ENCODE assay signal across 1 cellular context in genomic region chr17:82200743-82201497, GRCh38.
TF ChIP-seq lines count a peak whose summit lies in the region.

No MANE protein-coding gene starts in this region.

TF ChIP-seq in K562, 482 proteins besides CTCF, POLR2A, EP300 and RAD21 (continued from another document and continues in another):
- TF ChIP-seq SLC30A9 (CRISPR knock-in tag; IDR thresholded peaks at IDR 0.05) (no peak), ID3 (CRISPR knock-in tag; IDR thresholded peaks at IDR 0.05) (no peak), ID3 (tag; IDR thresholded peaks at IDR 0.05) (no peak), GABPB1 (CRISPR knock-in tag; IDR thresholded peaks at IDR 0.05) (no peak), CREBBP (IDR thresholded peaks at IDR 0.05; ENCODE audit: low read depth, low read length) (no peak), POLR2H (tag; IDR thresholded peaks at IDR 0.05; ENCODE audit: low read depth) (peak; percentile 55), CHD1 (IDR thresholded peaks at IDR 0.05; ENCODE audit: low read length) (no peak), POLR2AphosphoS2 (IDR thresholded peaks at IDR 0.05; ENCODE audit: low read length) (no peak), PTTG1 (tag; IDR thresholded peaks at IDR 0.05; ENCODE audit: low read depth) (no peak), ZBTB40 (IDR thresholded peaks at IDR 0.05) (peak; percentile 64; the same call in 1 of the 2 replicates), ZBTB40 (CRISPR knock-in tag; IDR thresholded peaks at IDR 0.05) (no peak), PURB (CRISPR knock-in tag; IDR thresholded peaks at IDR 0.05; ENCODE audit: low read depth) (no peak), XRCC4 (IDR thresholded peaks at IDR 0.05; ENCODE audit: extremely low read depth, insufficient read depth, insufficient read length) (no peak), ZNF224 (CRISPR knock-in tag; IDR thresholded peaks at IDR 0.05) (no peak), STAT6 (CRISPR knock-in tag; IDR thresholded peaks at IDR 0.05) (no peak), NRF1 (conservative IDR thresholded peaks at IDR 0.05 in 1 of 2, IDR thresholded peaks at IDR 0.05 in 1 of 2) (no peak), HMGN3 (IDR thresholded peaks at IDR 0.05; ENCODE audit: borderline replicate concordance, extremely low read depth, insufficient read length, low read depth, low read length) (no peak), ZKSCAN1 (IDR thresholded peaks at IDR 0.05; ENCODE audit: low read depth, low read length) (no peak), CC2D1A (IDR thresholded peaks at IDR 0.05) (no peak), ZBTB7A (IDR thresholded peaks at IDR 0.05; ENCODE audit: borderline replicate concordance, control insufficient read depth, low read depth, low read length) (no peak), ZKSCAN8 (CRISPR knock-in tag; IDR thresholded peaks at IDR 0.05) (no peak), ZHX1 (conservative IDR thresholded peaks at IDR 0.05; ENCODE audit: low read length) (no peak), GTF2A2 (tag; IDR thresholded peaks at IDR 0.05) (no peak), TFAM (CRISPR knock-in tag; conservative IDR thresholded peaks at IDR 0.05) (no peak), TEAD1 (CRISPR knock-in tag; IDR thresholded peaks at IDR 0.05) (no peak), MBD1 (CRISPR knock-in tag; IDR thresholded peaks at IDR 0.05) (no peak), HDAC6 (IDR thresholded peaks at IDR 0.05; ENCODE audit: low read depth, low read length) (no peak), RFX5 (IDR thresholded peaks at IDR 0.05; ENCODE audit: low read depth, low read length) (no peak), ATF3 (IDR thresholded peaks at IDR 0.05) (no peak), ATF3 (CRISPR knock-in tag; conservative IDR thresholded peaks at IDR 0.05) (no peak), NFE2L1 (tag; IDR thresholded peaks at IDR 0.05; ENCODE audit: borderline replicate concordance, low read depth) (no peak), ZNF184 (CRISPR knock-in tag; IDR thresholded peaks at IDR 0.05) (no peak), CSDE1 (IDR thresholded peaks at IDR 0.05) (no peak), RNF219 (CRISPR knock-in tag; IDR thresholded peaks at IDR 0.05) (no peak), PHF20 (IDR thresholded peaks at IDR 0.05; ENCODE audit: partially characterized antibody) (no peak), TGIF2 (CRISPR knock-in tag; IDR thresholded peaks at IDR 0.05) (no peak), NONO (IDR thresholded peaks at IDR 0.05; ENCODE audit: low read depth in 2 of 2, low read length in 1 of 2) (no peak), RBM34 (IDR thresholded peaks at IDR 0.05; ENCODE audit: borderline replicate concordance, insufficient read depth, low read length) (no peak), TAL1 (IDR thresholded peaks at IDR 0.05) (peak; percentile 37), DEAF1 (CRISPR knock-in tag; IDR thresholded peaks at IDR 0.05) (no peak)
